Comparison of ENCODE assay signal across 20 cellular contexts in genomic region chr10:91707236-91707635, GRCh38.
DNase-seq lines count a peak whose midpoint lies in the region; ATAC-seq, FAIRE-seq and TF ChIP-seq lines count a peak whose summit lies in the region.
"Had no signal": no experiment of that assay in that cellular context is flagged by ENCODE, and none has a peak within 500 bp of the region (broad histone marks: within the 10 kb centered on the region; RNA-seq: fewer than 3 reads in every experiment).

No MANE protein-coding gene starts in this region.

- no peak overlapping the region for H2AFZ ChIP-seq in K562 (ENCODE audit: low read depth, low read length)

- TF ChIP-seq RAD21 in K562 (CRISPR knock-in tag; conservative IDR thresholded peaks at IDR 0.05 in 1 of 2, IDR thresholded peaks at IDR 0.05 in 1 of 2) (no peak), liver (IDR thresholded peaks at IDR 0.05) (no peak)

- H3K36me3 ChIP-seq in K562 (ENCODE audit: control insufficient read depth, insufficient read depth, low read length), result no peaks in the 10 kb centered on the region
- no peaks in the 10 kb centered on the region for H3K36me3 ChIP-seq in liver (ENCODE audit: control insufficient read depth in 4 of 4, insufficient read depth in 3 of 4, low read depth in 1 of 4, low read length in 3 of 4)
- H3K36me3 ChIP-seq: HAP-1 had no signal

- no peak overlapping the region for H3K9ac ChIP-seq in K562 (ENCODE audit: insufficient read depth in 1 of 2, low read depth in 2 of 2, low read length in 2 of 2)
- no peak overlapping the region for H3K9ac ChIP-seq in liver (ENCODE audit: low read depth in 1 of 2, low read length in 2 of 2)

- no peaks in the 10 kb centered on the region for H3K9me1 ChIP-seq in K562 (ENCODE audit: control insufficient read depth, insufficient read depth, low read length)

- no peak overlapping the region for H3K4me2 ChIP-seq in K562 (ENCODE audit: insufficient read depth, low read length)

- TF ChIP-seq EP300 in K562 (IDR thresholded peaks at IDR 0.05; ENCODE audit: low read length), result no peak

- no peaks in the 10 kb centered on the region for H3K27me3 ChIP-seq in K562 (ENCODE audit: control insufficient read depth in 2 of 2, insufficient read depth in 2 of 2, low read length in 2 of 2)
- no peaks in the 10 kb centered on the region for H3K27me3 ChIP-seq in liver (ENCODE audit: control insufficient read depth in 4 of 4, insufficient read depth in 4 of 4, low read length in 3 of 4)

- in situ Hi-C loops in K562 (cut with MboI), result no loop called here

- H3K4me1 ChIP-seq in K562 (replicated peaks in 1 of 2; ENCODE audit: control insufficient read depth in 2 of 2, insufficient read depth in 2 of 2, low read length in 2 of 2) (peaks cover 0 to 19% of the 10 kb centered on the region in 2 experiments; a peak in 2 of 5 replicates), liver (ENCODE audit: control insufficient read depth in 4 of 4, insufficient read depth in 4 of 4, low read length in 3 of 4) (peaks cover 14 to 71% (median 40%) of the 10 kb centered on the region in 4 donors)

- TF ChIP-seq POLR2A in K562 (conservative IDR thresholded peaks at IDR 0.05), result no peak

- DNase-seq in NCI-H82 (lab: John Stamatoyannopoulos, UW) (peak; percentile 13), NCI-H82 treated with DMSO at 0.1 percent for 48 hours (lab: John Stamatoyannopoulos, UW; ENCODE audit: unreplicated experiment) (no peak), K562 (ENCODE audit: extremely low read depth in 1 of 4, low spot score in 3 of 4) (no peak), anterior cingulate cortex (lab: John Stamatoyannopoulos, UW) (no peak)
- DNase-seq: CD8-positive, alpha-beta T cell; COR-L47; DMS153; DND-41; GDM1; HFFc6; IMR-90 had no signal

- 21% methylated on average over 3 of the region's 3 CpGs for WGBS in K562 (ENCODE audit: insufficient coverage, low coverage, missing lambda C conversion rate)
- 36% methylated on average over 3 of the region's 3 CpGs for WGBS in liver

- CTCF ChIA-PET in K562 (lab: Yijun Ruan, JAX; ENCODE audit: low intra/inter-chr PET ratio), result no interaction called here

- no peak for TF ChIP-seq CTCF in K562 (IDR thresholded peaks at IDR 0.05 in 2 of 3, conservative IDR thresholded peaks at IDR 0.05 in 1 of 3; ENCODE audit: insufficient read depth in 2 of 3, low read depth in 1 of 3, low read length in 3 of 3)
- TF ChIP-seq CTCF in liver (IDR thresholded peaks at IDR 0.05; ENCODE audit: low read depth, low read length, missing input control), result no peak

- no peaks in the 10 kb centered on the region for H4K20me1 ChIP-seq in K562 (replicated peaks; ENCODE audit: control insufficient read depth, insufficient read depth, low read length)

- no peak for FAIRE-seq in K562 (lab: Jason Lieb, UNC)
- FAIRE-seq: D721Med, GM12892, H1 had no signal

- intact Hi-C loops in K562 (cut with micrococcal nuclease), result no loop called here

- H3K4me3 ChIP-seq in K562 (no peak overlapping the region), liver (ENCODE audit: low read depth in 1 of 3, low read length in 3 of 3) (no peak overlapping the region)
- H3K4me3 ChIP-seq: HAP-1 had no signal

- POLR2A ChIA-PET in K562 (lab: Yijun Ruan, JAX), result interaction anchor here (0.7 kb wide), 1 partner anchor 1080 kb away, joined by 3 read pairs; no protein-coding TSS in a partner anchor

- H3K9me3 ChIP-seq in K562 (replicated peaks; ENCODE audit: control insufficient read depth, insufficient read depth, low read depth, low read length) (no peaks in the 10 kb centered on the region), liver (ENCODE audit: control insufficient read depth in 4 of 4, low read length in 3 of 4) (no peaks in the 10 kb centered on the region)
- H3K9me3 ChIP-seq: HAP-1 had no signal

- no TSS peak for BruUV-seq in K562 (replicated peaks; lab: Mats Ljungman, UMichigan)

- no peak overlapping the region for H3K27ac ChIP-seq in K562 (ENCODE audit: extremely low read depth, low read depth, low read length)
- peak overlapping the region; percentile 36 to 54 for H3K27ac ChIP-seq in liver (ENCODE audit: low read depth in 1 of 2, low read length in 2 of 2)
- H3K27ac ChIP-seq: 22Rv1 had no signal

- H3K79me2 ChIP-seq in K562 (ENCODE audit: control insufficient read depth, insufficient read depth, low read length), result no peaks in the 10 kb centered on the region

- ATAC-seq in K562 (no peak), GM21619 (IDR thresholded peaks at IDR 0.05; ENCODE audit: unreplicated experiment) (no peak), HG02610 (IDR thresholded peaks at IDR 0.05; ENCODE audit: unreplicated experiment) (no peak), GM21737 (IDR thresholded peaks at IDR 0.05; ENCODE audit: unreplicated experiment) (no peak)
- ATAC-seq: CD8-positive, alpha-beta T cell had no signal

TF ChIP-seq in K562, 482 proteins besides CTCF, POLR2A, EP300 and RAD21:
- TF ChIP-seq IFI16 (CRISPR knock-in tag; IDR thresholded peaks at IDR 0.05), result no peak
- 0 out of 2 replicates have a peak, but pooled peaks have one; percentile 65 for TF ChIP-seq ZNF589 (CRISPR knock-in tag; IDR thresholded peaks at IDR 0.05; ENCODE audit: low read depth)
TF ChIP-seq in K562: peak in this region for 1.

TF ChIP-seq in liver, 16 proteins besides CTCF, POLR2A, EP300 and RAD21:
- TF ChIP-seq HNF4G (IDR thresholded peaks at IDR 0.05) (no peak), HNF4A (conservative IDR thresholded peaks at IDR 0.05) (no peak), RXRA (IDR thresholded peaks at IDR 0.05) (no peak), FOXA2 (IDR thresholded peaks at IDR 0.05) (no peak), TAF1 (conservative IDR thresholded peaks at IDR 0.05) (no peak), ZBTB33 (IDR thresholded peaks at IDR 0.05) (no peak)
- TF ChIP-seq, protein P1, sequence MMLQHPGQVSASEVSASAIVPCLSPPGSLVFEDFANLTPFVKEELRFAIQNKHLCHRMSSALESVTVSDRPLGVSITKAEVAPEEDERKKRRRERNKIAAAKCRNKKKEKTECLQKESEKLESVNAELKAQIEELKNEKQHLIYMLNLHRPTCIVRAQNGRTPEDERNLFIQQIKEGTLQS (IDR thresholded peaks at IDR 0.05), result no peak
